In genomic region chr11:62601364-62602140, GRCh38 we compare ENCODE assay signal across 1 cellular context.
TF ChIP-seq lines count a peak whose summit lies in the region.

Gene MTA2 (minus strand): TSS chr11:62601865. CDS start chr11:62601450, 415 bp downstream.

TF ChIP-seq in HepG2, 621 proteins besides CTCF, POLR2A, EP300 and RAD21 (continued from another document):
- TF ChIP-seq HNRNPL (IDR thresholded peaks at IDR 0.05; ENCODE audit: low read depth, low read length) (no peak), U2AF1 (optimal IDR thresholded peaks at IDR 0.05; ENCODE audit: low read depth, low read length) (no peak), ZNF570 (CRISPR knock-in tag; IDR thresholded peaks at IDR 0.05; ENCODE audit: borderline replicate concordance) (no peak), HNF4G (IDR thresholded peaks at IDR 0.05; ENCODE audit: borderline replicate concordance, low read depth, low read length) (peak; percentile 92), HNF4G (CRISPR knock-in tag; IDR thresholded peaks at IDR 0.05; ENCODE audit: borderline replicate concordance, low read depth) (0 out of 2 replicates have a peak, but pooled peaks have one; percentile 47), GATAD1 (CRISPR knock-in tag; IDR thresholded peaks at IDR 0.05) (peak; percentile 60)
